1 cellular context compared by ENCODE assay signal in the genomic region with DNA sequence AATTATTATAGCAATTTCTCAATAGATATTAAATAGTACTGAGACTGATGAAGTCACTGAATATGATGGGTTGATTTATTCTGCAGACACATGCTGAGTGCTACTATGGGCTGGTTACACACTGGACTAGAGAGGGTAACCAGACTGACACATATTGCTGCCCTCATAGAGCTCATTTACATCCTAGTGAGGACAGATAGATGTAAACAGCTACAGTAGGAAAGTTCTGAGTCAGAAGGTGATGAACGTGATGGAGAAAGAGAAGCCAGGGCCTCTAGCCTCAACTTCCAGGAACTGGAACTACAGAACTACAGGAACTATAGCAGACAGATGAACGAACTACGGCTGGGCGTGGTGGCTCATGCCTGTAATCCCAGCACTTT.
TF ChIP-seq lines count a peak whose summit lies in the region.

No MANE protein-coding gene starts in this region.

TF ChIP-seq in K562, 482 proteins besides CTCF, POLR2A, EP300 and RAD21:
- TF ChIP-seq FOXK2 (conservative IDR thresholded peaks at IDR 0.05 in 1 of 2, IDR thresholded peaks at IDR 0.05 in 1 of 2; ENCODE audit: low read depth in 2 of 2), result peak; percentile 32 to 57; a peak in 1 of 4 replicates
- no peak for TF ChIP-seq THRAP3 (IDR thresholded peaks at IDR 0.05; ENCODE audit: borderline replicate concordance)
- TF ChIP-seq MEIS2 (IDR thresholded peaks at IDR 0.05; ENCODE audit: partially characterized antibody), result peak; percentile 46
- TF ChIP-seq, protein P1, sequence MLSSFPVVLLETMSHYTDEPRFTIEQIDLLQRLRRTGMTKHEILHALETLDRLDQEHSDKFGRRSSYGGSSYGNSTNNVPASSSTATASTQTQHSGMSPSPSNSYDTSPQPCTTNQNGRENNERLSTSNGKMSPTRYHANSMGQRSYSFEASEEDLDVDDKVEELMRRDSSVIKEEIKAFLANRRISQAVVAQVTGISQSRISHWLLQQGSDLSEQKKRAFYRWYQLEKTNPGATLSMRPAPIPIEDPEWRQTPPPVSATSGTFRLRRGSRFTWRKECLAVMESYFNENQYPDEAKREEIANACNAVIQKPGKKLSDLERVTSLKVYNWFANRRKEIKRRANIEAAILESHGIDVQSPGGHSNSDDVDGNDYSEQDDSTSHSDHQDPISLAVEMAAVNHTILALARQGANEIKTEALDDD (IDR thresholded peaks at IDR 0.05), result peak; percentile 27; the same call in 1 of the 2 replicates
TF ChIP-seq in K562: peak in this region for 3.
